Comparison of ENCODE assay signal across 29 cellular contexts in genomic region chr6:35036828-35037095, GRCh38.
DNase-seq lines count a peak whose midpoint lies in the region; ATAC-seq lines count a peak whose summit lies in the region.
"Had no signal": no experiment of that assay in that cellular context is flagged by ENCODE, and none has a peak within 500 bp of the region (broad histone marks: within the 10 kb centered on the region; RNA-seq: fewer than 3 reads in every experiment).

No MANE protein-coding gene starts in this region.

- no peaks in the 10 kb centered on the region for H3K27me3 Mint-ChIP-seq in immature natural killer cell (ENCODE audit: low read depth in 3 of 3)
- no peaks in the 10 kb centered on the region for H3K27me3 Mint-ChIP-seq in stimulated activated memory B cell treated with anti-CD40 and anti-IgM and Interleukin-4, amounts not matched to agents 10 μg/mL and 1 μg/mL and 100 μg/mL, for 72 hours
- H3K27me3 Mint-ChIP-seq: activated CD4-positive, alpha-beta memory T cell treated with anti-CD3 and anti-CD28 coated beads, Interleukin-2, amount 10 ng/mL, durations not matched to agents 7 days and 5 days; CD4-positive, alpha-beta T cell had no signal

- H3K4ac ChIP-seq in trophoblast cell (ENCODE audit: low read depth, low read length): peak overlapping the region; percentile 14

- H3K36me3 ChIP-seq in BLaER1 (peaks cover 19% of the 10 kb centered on the region), iPS-20b (ENCODE audit: insufficient read depth, low read depth, low read length) (peaks cover 1% of the 10 kb centered on the region; the same call in 1 of the 2 replicates), trophoblast cell (ENCODE audit: control insufficient read depth in 1 of 2, insufficient read depth in 2 of 2, low read length in 2 of 2) (peaks cover 46 to 67% of the 10 kb centered on the region in 2 experiments), GM23248 (ENCODE audit: low read depth) (no peaks in the 10 kb centered on the region)
- H3K36me3 ChIP-seq: prostate gland had no signal

- in situ Hi-C loops in GM23248 (cut with MboI): no loop called here

- H3K18ac ChIP-seq in trophoblast cell (ENCODE audit: low read length): no peak overlapping the region

- peak overlapping the region; percentile 55 for H3K4me2 ChIP-seq in BLaER1
- no peak overlapping the region for H3K4me2 ChIP-seq in trophoblast cell (ENCODE audit: low read length)
- H3K4me2 ChIP-seq in GM23248 (ENCODE audit: unreplicated experiment): no peak overlapping the region

- H3K9ac ChIP-seq in BLaER1 (no peak overlapping the region), iPS-20b (ENCODE audit: low read depth, low read length) (peak overlapping the region; percentile 5; the same call in 1 of the 2 replicates), trophoblast cell (ENCODE audit: low read length) (no peak overlapping the region), GM23248 (no peak overlapping the region)

- peaks cover 7% of the 10 kb centered on the region for H3K79me2 ChIP-seq in trophoblast cell (ENCODE audit: control insufficient read depth, insufficient read depth, low read length, poor library complexity)
- H3K79me2 ChIP-seq in GM23248 (ENCODE audit: insufficient read depth): no peaks in the 10 kb centered on the region

- H3K27me3 ChIP-seq in BLaER1: no peaks in the 10 kb centered on the region
- H3K27me3 ChIP-seq in iPS-20b (ENCODE audit: insufficient read depth, low read length): no peaks in the 10 kb centered on the region
- no peaks in the 10 kb centered on the region for H3K27me3 ChIP-seq in trophoblast cell (ENCODE audit: insufficient read depth, low read length)
- no peaks in the 10 kb centered on the region for H3K27me3 ChIP-seq in GM23248 (replicated peaks; ENCODE audit: insufficient read depth)
- H3K27me3 ChIP-seq: dorsolateral prefrontal cortex had no signal

- no peak overlapping the region for H2AFZ ChIP-seq in trophoblast cell (ENCODE audit: insufficient read depth, low read length, poor library complexity)
- no peak overlapping the region for H2AFZ ChIP-seq in GM23248

- H3K27ac ChIP-seq in BLaER1 (no peak overlapping the region), iPS-20b (ENCODE audit: low read length) (peak overlapping the region; percentile 62), trophoblast cell (ENCODE audit: low read depth, low read length) (no peak overlapping the region), GM23248 (no peak overlapping the region)
- H3K27ac ChIP-seq: prostate gland had no signal

- H2AK5ac ChIP-seq in trophoblast cell (ENCODE audit: low read length): no peak overlapping the region

- no peak overlapping the region for H2BK5ac ChIP-seq in trophoblast cell (ENCODE audit: low read depth, low read length, poor library complexity)

- H3K4me1 ChIP-seq in BLaER1 (peaks cover 42% of the 10 kb centered on the region), iPS-20b (ENCODE audit: insufficient read depth, low read length) (peaks cover 36% of the 10 kb centered on the region), trophoblast cell (ENCODE audit: control insufficient read depth in 1 of 2, insufficient read depth in 2 of 2, low read length in 2 of 2) (peaks cover 5 to 11% of the 10 kb centered on the region in 2 experiments), GM23248 (ENCODE audit: insufficient read depth) (peaks cover 20% of the 10 kb centered on the region)

- H3K9me2 ChIP-seq in GM23248 (ENCODE audit: insufficient read depth): no peaks in the 10 kb centered on the region

- no peak for ATAC-seq in stimulated activated memory B cell treated with anti-CD40 and anti-IgM and Interleukin-4, amounts not matched to agents 10 μg/mL and 1 μg/mL and 100 μg/mL, for 72 hours
- no peak for ATAC-seq in GM18870 (IDR thresholded peaks at IDR 0.05; ENCODE audit: unreplicated experiment)
- ATAC-seq: HepG2, sciatic nerve had no signal

- H3K9me3 ChIP-seq in BLaER1 (no peaks in the 10 kb centered on the region), iPS-20b (ENCODE audit: insufficient read depth, low read depth, low read length) (no peaks in the 10 kb centered on the region), trophoblast cell (ENCODE audit: insufficient read depth, low read depth, low read length) (no peaks in the 10 kb centered on the region), GM23248 (ENCODE audit: low read depth) (no peaks in the 10 kb centered on the region)
- H3K9me3 ChIP-seq: prostate gland had no signal

- no peak overlapping the region for H3K14ac ChIP-seq in trophoblast cell (ENCODE audit: low read length)

- H4K8ac ChIP-seq in trophoblast cell (ENCODE audit: low read depth, low read length): no peak overlapping the region

- H3K79me1 ChIP-seq in trophoblast cell (ENCODE audit: low read length): peaks cover 2% of the 10 kb centered on the region

- H4K91ac ChIP-seq in trophoblast cell (ENCODE audit: low read depth, low read length): no peak overlapping the region

- no peak overlapping the region for H4K12ac ChIP-seq in trophoblast cell (ENCODE audit: low read depth, low read length)

- H3K4me3 ChIP-seq in BLaER1 (no peak overlapping the region), iPS-20b (ENCODE audit: low read length) (peak overlapping the region; percentile 41), trophoblast cell (ENCODE audit: low read depth, low read length) (no peak overlapping the region), GM23248 (no peak overlapping the region)
- H3K4me3 ChIP-seq: dorsolateral prefrontal cortex, prostate gland had no signal

- H3K4me1 Mint-ChIP-seq in immature natural killer cell: peaks cover 0 to 2% of the 10 kb centered on the region in 2 donors
- no peaks in the 10 kb centered on the region for H3K4me1 Mint-ChIP-seq in stimulated activated memory B cell treated with anti-CD40 and anti-IgM and Interleukin-4, amounts not matched to agents 10 μg/mL and 1 μg/mL and 100 μg/mL, for 72 hours
- H3K4me1 Mint-ChIP-seq: activated CD4-positive, alpha-beta memory T cell treated with anti-CD3 and anti-CD28 coated beads, Interleukin-2, amount 10 ng/mL, durations not matched to agents 7 days and 5 days had no signal

- H4K20me1 ChIP-seq in BLaER1 (no peaks in the 10 kb centered on the region), GM23248 (ENCODE audit: insufficient read depth) (no peaks in the 10 kb centered on the region)

- WGBS in trophoblast cell (ENCODE audit: extremely low coverage, insufficient coverage, insufficient read length): no CpG with 5 or more reads among the region's 5 CpGs
- 63 to 64% methylated on average over 5 of the region's 5 CpGs for WGBS in GM23248 (ENCODE audit: low coverage in 1 of 2, low lambda C conversion rate in 2 of 2, missing lambda C conversion rate in 2 of 2), 2 experiments

- H3K27ac Mint-ChIP-seq in immature natural killer cell: no peak overlapping the region
- H3K27ac Mint-ChIP-seq in stimulated activated memory B cell treated with anti-CD40 and anti-IgM and Interleukin-4, amounts not matched to agents 10 μg/mL and 1 μg/mL and 100 μg/mL, for 72 hours: no peak overlapping the region
- H3K27ac Mint-ChIP-seq: activated CD4-positive, alpha-beta memory T cell treated with anti-CD3 and anti-CD28 coated beads, Interleukin-2, amount 10 ng/mL, durations not matched to agents 7 days and 5 days; activated T-helper 1 cell treated with anti-CD3 and anti-CD28 coated beads, Interleukin-12 subunit alpha, Interleukin-12 subunit beta, Interleukin-2, Interleukin-4 antibody, amounts not matched to agents 30 ng/mL and 10 ng/mL and 1 ng/mL, durations not matched to agents 14 hours and 24 hours and 36 hours; CD4-positive, alpha-beta T cell had no signal

- H3K4me3 Mint-ChIP-seq in immature natural killer cell: no peak overlapping the region
- H3K4me3 Mint-ChIP-seq in stimulated activated memory B cell treated with anti-CD40 and anti-IgM and Interleukin-4, amounts not matched to agents 10 μg/mL and 1 μg/mL and 100 μg/mL, for 72 hours: no peak overlapping the region
- H3K4me3 Mint-ChIP-seq: activated CD4-positive, alpha-beta memory T cell treated with anti-CD3 and anti-CD28 coated beads, Interleukin-2, amount 10 ng/mL, durations not matched to agents 7 days and 5 days; activated T-helper 1 cell treated with anti-CD3 and anti-CD28 coated beads, Interleukin-12 subunit alpha, Interleukin-12 subunit beta, Interleukin-2, Interleukin-4 antibody, amounts not matched to agents 30 ng/mL and 10 ng/mL and 1 ng/mL, durations not matched to agents 14 hours and 24 hours and 36 hours; CD4-positive, alpha-beta T cell had no signal

- no peak overlapping the region for H2BK120ac ChIP-seq in trophoblast cell (ENCODE audit: insufficient read depth, low read length, poor library complexity)

- H3F3A ChIP-seq in GM23248 (ENCODE audit: insufficient read depth): no peaks in the 10 kb centered on the region

- no peak overlapping the region for H3K23ac ChIP-seq in trophoblast cell (ENCODE audit: low read length)

- H3K36me3 Mint-ChIP-seq in immature natural killer cell: peaks cover 5 to 12% (median 12%) of the 10 kb centered on the region in 3 donors
- H3K36me3 Mint-ChIP-seq in stimulated activated memory B cell treated with anti-CD40 and anti-IgM and Interleukin-4, amounts not matched to agents 10 μg/mL and 1 μg/mL and 100 μg/mL, for 72 hours: peaks cover 40% of the 10 kb centered on the region

- H3K9me3 Mint-ChIP-seq in immature natural killer cell: no peaks in the 10 kb centered on the region
- H3K9me3 Mint-ChIP-seq in stimulated activated memory B cell treated with anti-CD40 and anti-IgM and Interleukin-4, amounts not matched to agents 10 μg/mL and 1 μg/mL and 100 μg/mL, for 72 hours: no peaks in the 10 kb centered on the region
- H3K9me3 Mint-ChIP-seq: activated CD4-positive, alpha-beta memory T cell treated with anti-CD3 and anti-CD28 coated beads, Interleukin-2, amount 10 ng/mL, durations not matched to agents 7 days and 5 days; activated T-helper 1 cell treated with anti-CD3 and anti-CD28 coated beads, Interleukin-12 subunit alpha, Interleukin-12 subunit beta, Interleukin-2, Interleukin-4 antibody, amounts not matched to agents 30 ng/mL and 10 ng/mL and 1 ng/mL, durations not matched to agents 14 hours and 24 hours and 36 hours; CD4-positive, alpha-beta T cell had no signal

- DNase-seq in NCI-H69 (lab: John Stamatoyannopoulos, UW) (peak; percentile 36), trophoblast cell (no peak), immature natural killer cell (no peak), GM23248 (no peak)
- DNase-seq: activated CD4-positive, alpha-beta memory T cell treated with anti-CD3 and anti-CD28 coated beads, Interleukin-2, amount 10 ng/mL, durations not matched to agents 7 days and 5 days; activated CD4-positive, alpha-beta T cell treated with anti-CD3 and anti-CD28 coated beads for 1 hour; activated CD8-positive, alpha-beta memory T cell treated with anti-CD3 and anti-CD28 coated beads, Interleukin-2, amount 50 U/mL, for 4 hours; activated naive CD4-positive, alpha-beta T cell treated with anti-CD3 and anti-CD28 coated beads, Interleukin-2, amount 50 U/mL, for 16 hours; amniotic stem cell; CD4-positive, alpha-beta T cell; dorsolateral prefrontal cortex; foreskin melanocyte; GDM1; GOT3; Karpas-422; mesenchymal stem cell; NCI-H1436 treated with DMSO at 0.1 percent for 48 hours; NCI-H2081 treated with DMSO at 0.1 percent for 48 hours; NCI-H82; SIG-M5; stimulated activated CD4-positive, alpha-beta T cell treated with anti-CD3 and anti-CD28 coated beads, Interleukin-4, amount 100 ng/mL, for 24 hours had no signal

- no peak overlapping the region for H2BK12ac ChIP-seq in trophoblast cell (ENCODE audit: low read length)
